Comparison of ENCODE assay signal across 17 cellular contexts in genomic region chr1:186536272-186536905, GRCh38.
A peak's percentile ranks its signal among the peaks of the same experiment; 100 is the strongest.
DNase-seq lines count a peak whose midpoint lies in the region; ATAC-seq and TF ChIP-seq lines count a peak whose summit lies in the region.
"Had no signal": no experiment of that assay in that cellular context is flagged by ENCODE, and none has a peak within 500 bp of the region (broad histone marks: within the 10 kb centered on the region; RNA-seq: fewer than 3 reads in every experiment).

No MANE protein-coding gene starts in this region.

- peak overlapping the region; percentile 46 for H3K4me2 ChIP-seq in SK-N-SH
- peak overlapping the region; percentile 4 for H3K4me2 ChIP-seq in fibroblast of lung (ENCODE audit: extremely low read depth, insufficient read depth, low read length)

- CTCF ChIA-PET in SK-N-SH (lab: Yijun Ruan, JAX) = no interaction called here

- peak overlapping the region; percentile 89 for H3K27ac ChIP-seq in ACC112 (ENCODE audit: low read depth, low read length)
- H3K27ac ChIP-seq in SK-N-SH (ENCODE audit: low read depth in 2 of 2, low read length in 1 of 2) = peak overlapping the region; percentile 94 to 96
- H3K27ac ChIP-seq in fibroblast of lung (ENCODE audit: insufficient read depth, low read length) = no peak overlapping the region
- H3K27ac ChIP-seq: ovary, VCaP had no signal

- H3K9ac ChIP-seq in SK-N-SH (peak overlapping the region; percentile 51), fibroblast of lung (ENCODE audit: insufficient read depth, low read length) (no peak overlapping the region)

- H3K9me2 ChIP-seq in SK-N-SH = no peaks in the 10 kb centered on the region

- H3F3A ChIP-seq in SK-N-SH (replicated peaks; ENCODE audit: insufficient read depth) = peaks cover 38% of the 10 kb centered on the region

- H4K20me1 ChIP-seq in SK-N-SH (ENCODE audit: insufficient read depth) = no peaks in the 10 kb centered on the region
- no peaks in the 10 kb centered on the region for H4K20me1 ChIP-seq in fibroblast of lung (ENCODE audit: control insufficient read depth, extremely low read depth, insufficient read depth, low read length)

- WGBS in SK-N-SH (ENCODE audit: low lambda C conversion rate) = 68% methylated on average over 3 of the region's 3 CpGs

- no peaks in the 10 kb centered on the region for H3K36me3 ChIP-seq in ACC112 (ENCODE audit: insufficient read depth, low read length)
- no peaks in the 10 kb centered on the region for H3K36me3 ChIP-seq in SK-N-SH (replicated peaks in 1 of 2; ENCODE audit: control insufficient read depth in 1 of 2, insufficient read depth in 2 of 2, low read length in 1 of 2)
- H3K36me3 ChIP-seq in fibroblast of lung (ENCODE audit: control insufficient read depth, insufficient read depth, low read length) = no peaks in the 10 kb centered on the region
- H3K36me3 ChIP-seq: ovary, thoracic aorta had no signal

- H2AFZ ChIP-seq in ACC112 (ENCODE audit: low read length, unreplicated experiment) (peak overlapping the region; percentile 45), SK-N-SH (ENCODE audit: low read depth) (peak overlapping the region; percentile 80), fibroblast of lung (ENCODE audit: low read length) (peak overlapping the region; percentile 15)

- DNase-seq in LHCN-M2 (ENCODE audit: low read depth) (peak; percentile 15), SK-N-SH (no peak), fibroblast of lung (ENCODE audit: low read depth in 2 of 2) (peak; percentile 26 to 32), SHP77 treated with DMSO at 0.1 percent for 48 hours (lab: John Stamatoyannopoulos, UW) (no peak), SW480 (ENCODE audit: low spot score) (no peak)
- DNase-seq: activated CD8-positive, alpha-beta memory T cell treated with anti-CD3 and anti-CD28 coated beads for 24 hours; activated gamma-delta T cell treated with Interleukin-2 at 50 U/mL for 16 hours; effector CD8-positive, alpha-beta T cell; mucosa of descending colon; NCI-H146; NCI-H524 treated with DMSO at 0.1 percent for 48 hours; ovary had no signal

- no peak for TF ChIP-seq EP300 in SK-N-SH (IDR thresholded peaks at IDR 0.05; ENCODE audit: borderline replicate concordance in 1 of 2, low read depth in 1 of 2, low read length in 1 of 2)

- POLR2A ChIA-PET in SK-N-SH (lab: Yijun Ruan, JAX) = no interaction called here

- H3K79me2 ChIP-seq in ACC112 (ENCODE audit: control insufficient read depth, insufficient read depth, low read length, unreplicated experiment) = no peaks in the 10 kb centered on the region
- H3K79me2 ChIP-seq in SK-N-SH (ENCODE audit: insufficient read depth) = no peaks in the 10 kb centered on the region
- H3K79me2 ChIP-seq in fibroblast of lung (ENCODE audit: control insufficient read depth, insufficient read depth, low read length) = no peaks in the 10 kb centered on the region

- TF ChIP-seq CTCF in SK-N-SH (IDR thresholded peaks at IDR 0.05) = no peak
- TF ChIP-seq CTCF in fibroblast of lung (conservative IDR thresholded peaks at IDR 0.05 in 1 of 2, IDR thresholded peaks at IDR 0.05 in 1 of 2; ENCODE audit: low read depth in 1 of 2, low read length in 2 of 2) = no peak

- 0 out of 2 replicates have a peak overlapping the region, but pooled peaks have one; percentile 4 for H3K4me3 ChIP-seq in ACC112 (ENCODE audit: low read depth, low read length)
- no peak overlapping the region for H3K4me3 ChIP-seq in SK-N-SH (ENCODE audit: low read depth in 2 of 2, low read length in 1 of 2)
- H3K4me3 ChIP-seq in fibroblast of lung (replicated peaks in 1 of 4; ENCODE audit: control extremely low read depth in 1 of 4, insufficient read depth in 1 of 4, low read depth in 3 of 4, low read length in 4 of 4) = no peak overlapping the region
- H3K4me3 ChIP-seq: mucosa of descending colon, ovary, thoracic aorta had no signal

- H3K9me3 ChIP-seq in SK-N-SH (peaks cover 5% of the 10 kb centered on the region; the same call in 1 of the 2 replicates), fibroblast of lung (ENCODE audit: control insufficient read depth, insufficient read depth, low read depth, low read length) (no peaks in the 10 kb centered on the region)
- H3K9me3 ChIP-seq: mucosa of descending colon, ovary, thoracic aorta had no signal

- H3K27me3 ChIP-seq in ACC112 (ENCODE audit: insufficient read depth, low read length) = no peaks in the 10 kb centered on the region
- H3K27me3 ChIP-seq in SK-N-SH (ENCODE audit: insufficient read depth) = no peaks in the 10 kb centered on the region
- H3K27me3 ChIP-seq in fibroblast of lung (ENCODE audit: control insufficient read depth, insufficient read depth, low read length) = no peaks in the 10 kb centered on the region
- H3K27me3 ChIP-seq: ovary had no signal

- ATAC-seq in HG02610 (IDR thresholded peaks at IDR 0.05; ENCODE audit: unreplicated experiment) (no peak), HG02588 (IDR thresholded peaks at IDR 0.05; ENCODE audit: unreplicated experiment) (no peak)
- ATAC-seq: mucosa of descending colon had no signal

- peaks cover 43% of the 10 kb centered on the region for H3K4me1 ChIP-seq in ACC112 (ENCODE audit: control insufficient read depth, insufficient read depth, low read length, unreplicated experiment)
- H3K4me1 ChIP-seq in SK-N-SH (ENCODE audit: control insufficient read depth in 1 of 2, insufficient read depth in 2 of 2, low read depth in 1 of 2, low read length in 1 of 2) = peaks cover 17 to 36% of the 10 kb centered on the region in 2 experiments
- H3K4me1 ChIP-seq in fibroblast of lung (ENCODE audit: control insufficient read depth, extremely low read depth, insufficient read depth, low read length) = peaks cover 9% of the 10 kb centered on the region

- no peak for TF ChIP-seq RAD21 in SK-N-SH (IDR thresholded peaks at IDR 0.05; ENCODE audit: low read length)

TF ChIP-seq in SK-N-SH, 30 proteins besides CTCF, POLR2A, EP300 and RAD21:
- TF ChIP-seq JUND (IDR thresholded peaks at IDR 0.05) (0 out of 2 replicates have a peak, but pooled peaks have one; percentile 2), REST (IDR thresholded peaks at IDR 0.05; ENCODE audit: low read depth, low read length) (no peak)

Comparison
In these comparisons a context has a peak if more than half of its experiments do, and no peak if none do; other contexts are left out.
1. H2AFZ ChIP-seq: peak in every context shown above with its lines; median percentile 80 in SK-N-SH; 45 in ACC112; 15 in fibroblast of lung.
2. DNase-seq: peak in LHCN-M2 (single experiment) and fibroblast of lung (2 of 2); none in SK-N-SH (single experiment), SHP77 treated with DMSO at 0.1 percent for 48 hours (single experiment) and SW480 (single experiment).